Comparison of ENCODE assay signal across 13 cellular contexts in the genomic region with DNA sequence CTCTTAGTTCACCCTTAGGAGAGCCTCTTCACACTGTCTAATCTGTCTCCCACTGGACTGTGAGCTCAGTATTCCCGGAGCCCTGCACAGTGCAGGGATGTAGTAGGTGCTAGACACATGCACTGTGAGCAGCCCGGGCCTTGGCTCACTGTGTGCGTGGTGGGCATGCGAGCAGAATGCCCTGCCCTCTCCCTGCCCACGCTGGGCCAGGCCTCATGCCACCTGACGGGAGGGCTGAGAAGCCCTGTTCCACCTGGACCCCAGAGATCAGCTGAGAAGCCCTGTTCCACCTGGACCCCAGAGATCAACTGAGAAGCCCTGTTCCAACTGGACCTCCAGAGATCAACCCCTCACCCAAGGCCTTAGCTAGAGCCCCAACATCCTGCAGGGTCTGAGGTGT. TPM values are rescaled to one million over a fixed set of nuclear protein-coding genes. Genes with fewer than 3 reads are reported as not detected.
"Had no signal": no experiment of that assay in that cellular context is flagged by ENCODE, and none has a peak within 500 bp of the region (broad histone marks: within the 10 kb centered on the region; RNA-seq: fewer than 3 reads in every experiment).

No MANE protein-coding gene starts in this region.

- H3K27ac ChIP-seq: heart right ventricle, neutrophil, right atrium auricular region, sigmoid colon, skin epidermis had no signal

- H3K27ac Mint-ChIP-seq: nephron progenitor cell, type B pancreatic cell had no signal

- H3K27me3 Mint-ChIP-seq: naive thymus-derived CD4-positive, alpha-beta T cell; type B pancreatic cell had no signal

- H3K4me3 ChIP-seq: heart right ventricle, right atrium auricular region, sigmoid colon, skin epidermis had no signal

- H3K9me3 Mint-ChIP-seq: naive thymus-derived CD4-positive, alpha-beta T cell; nephron progenitor cell; type B pancreatic cell had no signal

- H3K27me3 ChIP-seq: heart right ventricle, neutrophil, right atrium auricular region, sigmoid colon had no signal

- DNase-seq: effector memory CD4-positive, alpha-beta T cell; heart right ventricle; hypothalamus; kidney glomerular epithelial cell; naive thymus-derived CD4-positive, alpha-beta T cell; nephron progenitor cell; sigmoid colon; stimulated activated CD4-positive, alpha-beta T cell treated with anti-CD3 and anti-CD28 coated beads, Interleukin-12 subunit alpha, Interleukin-12 subunit beta, amount 100 ng/mL, for 4 hours; stimulated activated naive CD4-positive, alpha-beta T cell treated with Interleukin-2 at 50 U/mL for 16 hours had no signal

- H3K36me3 ChIP-seq: neutrophil, right atrium auricular region, sigmoid colon had no signal

- ATAC-seq: heart right ventricle; naive thymus-derived CD4-positive, alpha-beta T cell had no signal

- H3K4me3 Mint-ChIP-seq: naive thymus-derived CD4-positive, alpha-beta T cell; nephron progenitor cell; type B pancreatic cell had no signal

- H3K9me3 ChIP-seq: heart right ventricle, neutrophil, right atrium auricular region, sigmoid colon had no signal

- H3K36me3 Mint-ChIP-seq: type B pancreatic cell had no signal

RNA-seq across cellular contexts. Expression of a gene that starts 36.2 kb away (rescaled TPM):
- polyA plus RNA-seq: heart right ventricle had no signal
